ENCODE assay signal across 1 cellular context in the genomic region with DNA sequence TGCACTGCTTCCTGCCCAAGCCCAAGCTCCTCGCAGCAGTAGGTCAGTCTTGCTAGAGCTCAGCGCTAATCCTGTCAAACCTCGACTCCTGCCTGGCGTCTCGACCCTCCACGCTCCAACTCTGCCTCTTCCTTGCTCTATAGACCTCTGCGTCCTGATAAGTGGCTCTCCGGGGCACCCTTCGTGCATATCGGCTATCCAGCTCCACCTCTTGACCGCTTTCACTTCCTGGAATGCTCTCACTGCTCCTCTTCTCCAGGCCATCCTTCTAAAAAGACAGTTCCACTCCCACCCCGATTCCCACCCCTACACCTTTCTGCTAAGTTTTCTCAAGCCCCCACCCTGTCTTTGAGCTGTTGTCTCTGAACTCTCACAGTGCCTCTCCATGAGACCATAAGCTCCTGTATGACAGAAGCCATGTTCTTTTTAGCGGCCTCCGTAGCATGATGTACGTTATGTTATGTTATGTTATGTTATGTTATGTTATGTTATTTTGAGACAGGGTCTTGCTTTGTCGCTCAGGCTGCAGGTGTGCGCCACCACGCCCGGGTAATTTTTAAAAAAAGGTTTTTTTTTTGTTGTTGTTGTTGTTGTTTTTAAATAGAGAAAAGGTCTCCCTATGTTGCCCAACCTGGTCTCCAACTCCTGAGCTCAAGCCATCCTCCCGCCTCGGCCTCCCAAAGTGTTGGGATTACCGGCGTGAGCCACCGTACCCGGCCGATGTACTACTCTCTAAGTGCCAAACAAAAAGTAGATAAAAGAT.
TF ChIP-seq lines count a peak whose summit lies in the region.

No MANE protein-coding gene starts in this region.

TF ChIP-seq in K562, 482 proteins besides CTCF, POLR2A, EP300 and RAD21 (continued from another document and continues in another):
- TF ChIP-seq, protein P1, sequence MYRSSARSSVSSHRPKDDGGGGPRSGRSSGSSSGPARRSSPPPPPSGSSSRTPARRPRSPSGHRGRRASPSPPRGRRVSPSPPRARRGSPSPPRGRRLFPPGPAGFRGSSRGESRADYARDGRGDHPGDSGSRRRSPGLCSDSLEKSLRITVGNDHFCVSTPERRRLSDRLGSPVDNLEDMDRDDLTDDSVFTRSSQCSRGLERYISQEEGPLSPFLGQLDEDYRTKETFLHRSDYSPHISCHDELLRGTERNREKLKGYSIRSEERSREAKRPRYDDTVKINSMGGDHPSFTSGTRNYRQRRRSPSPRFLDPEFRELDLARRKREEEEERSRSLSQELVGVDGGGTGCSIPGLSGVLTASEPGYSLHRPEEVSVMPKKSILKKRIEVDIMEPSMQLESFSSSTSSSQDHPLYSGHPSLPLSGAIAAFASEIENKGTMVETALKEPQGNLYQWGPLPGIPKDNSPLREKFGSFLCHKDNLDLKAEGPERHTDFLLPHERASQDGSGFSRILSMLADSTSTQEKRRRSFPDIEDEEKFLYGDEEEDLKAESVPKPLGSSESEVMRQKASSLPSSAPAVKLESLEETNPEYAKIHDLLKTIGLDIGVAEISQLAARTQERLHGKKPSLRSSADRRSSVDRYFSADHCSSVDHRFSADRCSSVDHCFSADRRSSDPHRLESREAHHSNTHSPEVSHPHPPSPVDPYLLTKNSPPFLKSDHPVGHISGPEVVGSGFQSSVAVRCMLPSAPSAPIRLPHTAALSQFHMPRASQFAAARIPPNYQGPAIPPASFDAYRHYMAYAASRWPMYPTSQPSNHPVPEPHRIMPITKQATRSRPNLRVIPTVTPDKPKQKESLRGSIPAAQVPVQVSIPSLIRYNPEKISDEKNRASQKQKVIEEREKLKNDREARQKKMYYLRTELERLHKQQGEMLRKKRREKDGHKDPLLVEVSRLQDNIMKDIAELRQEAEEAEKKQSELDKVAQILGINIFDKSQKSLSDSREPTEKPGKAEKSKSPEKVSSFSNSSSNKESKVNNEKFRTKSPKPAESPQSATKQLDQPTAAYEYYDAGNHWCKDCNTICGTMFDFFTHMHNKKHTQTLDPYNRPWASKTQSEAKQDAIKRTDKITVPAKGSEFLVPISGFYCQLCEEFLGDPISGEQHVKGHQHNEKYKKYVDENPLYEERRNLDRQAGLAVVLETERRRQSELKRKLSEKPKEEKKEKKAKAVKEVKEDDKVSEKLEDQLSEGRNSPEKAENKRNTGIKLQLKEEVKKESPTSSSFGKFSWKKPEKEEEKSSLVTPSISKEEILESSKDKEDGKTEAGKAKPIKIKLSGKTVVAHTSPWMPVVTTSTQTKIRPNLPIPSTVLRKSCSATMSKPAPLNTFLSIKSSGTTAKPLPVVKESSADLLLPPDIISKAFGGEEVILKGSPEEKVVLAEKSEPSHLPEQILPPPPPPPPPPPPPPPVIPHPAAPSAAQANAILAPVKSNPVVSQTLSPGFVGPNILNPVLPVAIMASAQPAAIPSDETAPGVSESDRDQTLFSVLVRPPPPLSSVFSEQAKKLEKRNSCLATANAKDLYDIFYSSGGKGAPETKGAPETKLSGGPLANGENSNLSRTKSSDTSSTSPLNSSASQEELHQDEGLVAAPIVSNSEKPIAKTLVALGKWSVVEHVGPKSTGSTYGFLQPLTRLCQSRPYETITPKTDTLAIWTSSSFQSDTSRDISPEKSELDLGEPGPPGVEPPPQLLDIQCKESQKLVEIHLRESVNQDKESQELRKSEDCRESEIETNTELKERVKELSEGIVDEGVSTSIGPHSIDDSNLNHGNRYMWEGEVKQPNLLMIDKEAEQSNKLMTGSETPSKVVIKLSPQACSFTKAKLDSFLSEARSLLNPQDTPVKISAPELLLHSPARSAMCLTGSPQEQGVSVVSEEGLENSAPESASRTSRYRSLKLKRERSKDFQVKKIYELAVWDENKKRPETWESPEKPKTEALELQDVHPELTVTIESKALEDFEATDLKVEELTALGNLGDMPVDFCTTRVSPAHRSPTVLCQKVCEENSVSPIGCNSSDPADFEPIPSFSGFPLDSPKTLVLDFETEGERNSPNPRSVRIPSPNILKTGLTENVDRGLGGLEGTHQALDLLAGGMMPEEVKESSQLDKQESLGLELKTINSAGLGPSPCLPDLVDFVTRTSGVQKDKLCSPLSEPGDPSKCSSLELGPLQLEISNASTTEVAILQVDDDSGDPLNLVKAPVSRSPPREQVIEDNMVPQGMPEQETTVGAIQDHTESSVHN (IDR thresholded peaks at IDR 0.05; ENCODE audit: borderline replicate concordance in 1 of 2, low read depth in 1 of 2), result no peak
- TF ChIP-seq CBFA2T3 (IDR thresholded peaks at IDR 0.05) (no peak), HLTF (IDR thresholded peaks at IDR 0.05) (0 out of 2 replicates have a peak, but pooled peaks have one; percentile 8), MTA3 (IDR thresholded peaks at IDR 0.05; ENCODE audit: borderline replicate concordance) (no peak), MAZ (CRISPR knock-in tag; conservative IDR thresholded peaks at IDR 0.05 in 1 of 2, IDR thresholded peaks at IDR 0.05 in 1 of 2) (0 out of 4 replicates have a peak, but pooled peaks of 1 of the 2 experiments have one; percentile 3), FOXA1 (IDR thresholded peaks at IDR 0.05; ENCODE audit: borderline replicate concordance) (no peak), DIDO1 (tag; IDR thresholded peaks at IDR 0.05; ENCODE audit: low read depth) (no peak), PHB2 (IDR thresholded peaks at IDR 0.05; ENCODE audit: low read depth) (no peak), CCNT2 (IDR thresholded peaks at IDR 0.05; ENCODE audit: borderline replicate concordance, extremely low read depth, insufficient read length, low read depth, low read length) (no peak), SMARCE1 (IDR thresholded peaks at IDR 0.05) (no peak; the same call in 1 of the 2 replicates), RBBP5 (IDR thresholded peaks at IDR 0.05; ENCODE audit: borderline replicate concordance, insufficient read depth, low read length, poor library complexity, severe bottlenecking) (peak; percentile 43), ARNT (IDR thresholded peaks at IDR 0.05) (no peak), GTF2A2 (tag; IDR thresholded peaks at IDR 0.05) (no peak), SAP30 (IDR thresholded peaks at IDR 0.05; ENCODE audit: borderline replicate concordance, insufficient read depth, low read depth, low read length, poor library complexity, severe bottlenecking) (peak; percentile 19), ZNF143 (CRISPR knock-in tag; IDR thresholded peaks at IDR 0.05) (no peak), TEAD1 (CRISPR knock-in tag; IDR thresholded peaks at IDR 0.05) (no peak), CHD1 (IDR thresholded peaks at IDR 0.05; ENCODE audit: low read length) (peak; percentile 92), ATF7 (IDR thresholded peaks at IDR 0.05) (no peak), ZNF668 (CRISPR knock-in tag; IDR thresholded peaks at IDR 0.05) (no peak), ARID1B (IDR thresholded peaks at IDR 0.05) (peak; percentile 21; the same call in 1 of the 2 replicates)
- TF ChIP-seq, protein P2, sequence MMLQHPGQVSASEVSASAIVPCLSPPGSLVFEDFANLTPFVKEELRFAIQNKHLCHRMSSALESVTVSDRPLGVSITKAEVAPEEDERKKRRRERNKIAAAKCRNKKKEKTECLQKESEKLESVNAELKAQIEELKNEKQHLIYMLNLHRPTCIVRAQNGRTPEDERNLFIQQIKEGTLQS (IDR thresholded peaks at IDR 0.05), result no peak
- TF ChIP-seq, protein P2 (CRISPR knock-in tag; conservative IDR thresholded peaks at IDR 0.05), result no peak
- TF ChIP-seq, protein P3, sequence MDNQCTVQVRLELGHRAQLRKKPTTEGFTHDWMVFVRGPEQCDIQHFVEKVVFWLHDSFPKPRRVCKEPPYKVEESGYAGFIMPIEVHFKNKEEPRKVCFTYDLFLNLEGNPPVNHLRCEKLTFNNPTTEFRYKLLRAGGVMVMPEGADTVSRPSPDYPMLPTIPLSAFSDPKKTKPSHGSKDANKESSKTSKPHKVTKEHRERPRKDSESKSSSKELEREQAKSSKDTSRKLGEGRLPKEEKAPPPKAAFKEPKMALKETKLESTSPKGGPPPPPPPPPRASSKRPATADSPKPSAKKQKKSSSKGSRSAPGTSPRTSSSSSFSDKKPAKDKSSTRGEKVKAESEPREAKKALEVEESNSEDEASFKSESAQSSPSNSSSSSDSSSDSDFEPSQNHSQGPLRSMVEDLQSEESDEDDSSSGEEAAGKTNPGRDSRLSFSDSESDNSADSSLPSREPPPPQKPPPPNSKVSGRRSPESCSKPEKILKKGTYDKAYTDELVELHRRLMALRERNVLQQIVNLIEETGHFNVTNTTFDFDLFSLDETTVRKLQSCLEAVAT (IDR thresholded peaks at IDR 0.05), result peak; percentile 53; a peak in 2 of 4 replicates
- TF ChIP-seq, protein P4, sequence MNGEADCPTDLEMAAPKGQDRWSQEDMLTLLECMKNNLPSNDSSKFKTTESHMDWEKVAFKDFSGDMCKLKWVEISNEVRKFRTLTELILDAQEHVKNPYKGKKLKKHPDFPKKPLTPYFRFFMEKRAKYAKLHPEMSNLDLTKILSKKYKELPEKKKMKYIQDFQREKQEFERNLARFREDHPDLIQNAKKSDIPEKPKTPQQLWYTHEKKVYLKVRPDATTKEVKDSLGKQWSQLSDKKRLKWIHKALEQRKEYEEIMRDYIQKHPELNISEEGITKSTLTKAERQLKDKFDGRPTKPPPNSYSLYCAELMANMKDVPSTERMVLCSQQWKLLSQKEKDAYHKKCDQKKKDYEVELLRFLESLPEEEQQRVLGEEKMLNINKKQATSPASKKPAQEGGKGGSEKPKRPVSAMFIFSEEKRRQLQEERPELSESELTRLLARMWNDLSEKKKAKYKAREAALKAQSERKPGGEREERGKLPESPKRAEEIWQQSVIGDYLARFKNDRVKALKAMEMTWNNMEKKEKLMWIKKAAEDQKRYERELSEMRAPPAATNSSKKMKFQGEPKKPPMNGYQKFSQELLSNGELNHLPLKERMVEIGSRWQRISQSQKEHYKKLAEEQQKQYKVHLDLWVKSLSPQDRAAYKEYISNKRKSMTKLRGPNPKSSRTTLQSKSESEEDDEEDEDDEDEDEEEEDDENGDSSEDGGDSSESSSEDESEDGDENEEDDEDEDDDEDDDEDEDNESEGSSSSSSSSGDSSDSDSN (IDR thresholded peaks at IDR 0.05; ENCODE audit: borderline replicate concordance in 1 of 2, low read depth in 2 of 2, low read length in 2 of 2), result peak; percentile 32 to 78; a peak in 3 of 4 replicates
- TF ChIP-seq, protein P5, sequence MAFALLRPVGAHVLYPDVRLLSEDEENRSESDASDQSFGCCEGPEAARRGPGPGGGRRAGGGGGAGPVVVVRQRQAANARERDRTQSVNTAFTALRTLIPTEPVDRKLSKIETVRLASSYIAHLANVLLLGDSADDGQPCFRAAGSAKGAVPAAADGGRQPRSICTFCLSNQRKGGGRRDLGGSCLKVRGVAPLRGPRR (CRISPR knock-in tag; IDR thresholded peaks at IDR 0.05), result no peak
- TF ChIP-seq, protein P6, sequence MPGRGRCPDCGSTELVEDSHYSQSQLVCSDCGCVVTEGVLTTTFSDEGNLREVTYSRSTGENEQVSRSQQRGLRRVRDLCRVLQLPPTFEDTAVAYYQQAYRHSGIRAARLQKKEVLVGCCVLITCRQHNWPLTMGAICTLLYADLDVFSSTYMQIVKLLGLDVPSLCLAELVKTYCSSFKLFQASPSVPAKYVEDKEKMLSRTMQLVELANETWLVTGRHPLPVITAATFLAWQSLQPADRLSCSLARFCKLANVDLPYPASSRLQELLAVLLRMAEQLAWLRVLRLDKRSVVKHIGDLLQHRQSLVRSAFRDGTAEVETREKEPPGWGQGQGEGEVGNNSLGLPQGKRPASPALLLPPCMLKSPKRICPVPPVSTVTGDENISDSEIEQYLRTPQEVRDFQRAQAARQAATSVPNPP (IDR thresholded peaks at IDR 0.05; ENCODE audit: borderline replicate concordance, insufficient read depth, insufficient read length), result no peak
- TF ChIP-seq, protein P7, sequence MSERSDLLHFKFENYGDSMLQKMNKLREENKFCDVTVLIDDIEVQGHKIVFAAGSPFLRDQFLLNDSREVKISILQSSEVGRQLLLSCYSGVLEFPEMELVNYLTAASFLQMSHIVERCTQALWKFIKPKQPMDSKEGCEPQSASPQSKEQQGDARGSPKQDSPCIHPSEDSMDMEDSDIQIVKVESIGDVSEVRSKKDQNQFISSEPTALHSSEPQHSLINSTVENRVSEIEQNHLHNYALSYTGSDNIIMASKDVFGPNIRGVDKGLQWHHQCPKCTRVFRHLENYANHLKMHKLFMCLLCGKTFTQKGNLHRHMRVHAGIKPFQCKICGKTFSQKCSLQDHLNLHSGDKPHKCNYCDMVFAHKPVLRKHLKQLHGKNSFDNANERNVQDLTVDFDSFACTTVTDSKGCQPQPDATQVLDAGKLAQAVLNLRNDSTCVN (CRISPR knock-in tag; IDR thresholded peaks at IDR 0.05), result no peak
- TF ChIP-seq, protein P8, sequence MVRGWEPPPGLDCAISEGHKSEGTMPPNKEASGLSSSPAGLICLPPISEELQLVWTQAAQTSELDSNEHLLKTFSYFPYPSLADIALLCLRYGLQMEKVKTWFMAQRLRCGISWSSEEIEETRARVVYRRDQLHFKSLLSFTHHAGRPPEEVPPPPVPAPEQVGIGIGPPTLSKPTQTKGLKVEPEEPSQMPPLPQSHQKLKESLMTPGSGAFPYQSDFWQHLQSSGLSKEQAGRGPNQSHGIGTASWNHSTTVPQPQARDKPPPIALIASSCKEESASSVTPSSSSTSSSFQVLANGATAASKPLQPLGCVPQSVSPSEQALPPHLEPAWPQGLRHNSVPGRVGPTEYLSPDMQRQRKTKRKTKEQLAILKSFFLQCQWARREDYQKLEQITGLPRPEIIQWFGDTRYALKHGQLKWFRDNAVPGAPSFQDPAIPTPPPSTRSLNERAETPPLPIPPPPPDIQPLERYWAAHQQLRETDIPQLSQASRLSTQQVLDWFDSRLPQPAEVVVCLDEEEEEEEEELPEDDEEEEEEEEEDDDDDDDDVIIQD (CRISPR knock-in tag; IDR thresholded peaks at IDR 0.05), result no peak
- TF ChIP-seq, protein P9, sequence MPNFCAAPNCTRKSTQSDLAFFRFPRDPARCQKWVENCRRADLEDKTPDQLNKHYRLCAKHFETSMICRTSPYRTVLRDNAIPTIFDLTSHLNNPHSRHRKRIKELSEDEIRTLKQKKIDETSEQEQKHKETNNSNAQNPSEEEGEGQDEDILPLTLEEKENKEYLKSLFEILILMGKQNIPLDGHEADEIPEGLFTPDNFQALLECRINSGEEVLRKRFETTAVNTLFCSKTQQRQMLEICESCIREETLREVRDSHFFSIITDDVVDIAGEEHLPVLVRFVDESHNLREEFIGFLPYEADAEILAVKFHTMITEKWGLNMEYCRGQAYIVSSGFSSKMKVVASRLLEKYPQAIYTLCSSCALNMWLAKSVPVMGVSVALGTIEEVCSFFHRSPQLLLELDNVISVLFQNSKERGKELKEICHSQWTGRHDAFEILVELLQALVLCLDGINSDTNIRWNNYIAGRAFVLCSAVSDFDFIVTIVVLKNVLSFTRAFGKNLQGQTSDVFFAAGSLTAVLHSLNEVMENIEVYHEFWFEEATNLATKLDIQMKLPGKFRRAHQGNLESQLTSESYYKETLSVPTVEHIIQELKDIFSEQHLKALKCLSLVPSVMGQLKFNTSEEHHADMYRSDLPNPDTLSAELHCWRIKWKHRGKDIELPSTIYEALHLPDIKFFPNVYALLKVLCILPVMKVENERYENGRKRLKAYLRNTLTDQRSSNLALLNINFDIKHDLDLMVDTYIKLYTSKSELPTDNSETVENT (CRISPR knock-in tag; IDR thresholded peaks at IDR 0.05), result no peak
- TF ChIP-seq, protein P10, sequence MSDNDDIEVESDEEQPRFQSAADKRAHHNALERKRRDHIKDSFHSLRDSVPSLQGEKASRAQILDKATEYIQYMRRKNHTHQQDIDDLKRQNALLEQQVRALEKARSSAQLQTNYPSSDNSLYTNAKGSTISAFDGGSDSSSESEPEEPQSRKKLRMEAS (CRISPR knock-in tag; IDR thresholded peaks at IDR 0.05), result no peak
